1 cellular context compared by ENCODE assay signal in the genomic region with DNA sequence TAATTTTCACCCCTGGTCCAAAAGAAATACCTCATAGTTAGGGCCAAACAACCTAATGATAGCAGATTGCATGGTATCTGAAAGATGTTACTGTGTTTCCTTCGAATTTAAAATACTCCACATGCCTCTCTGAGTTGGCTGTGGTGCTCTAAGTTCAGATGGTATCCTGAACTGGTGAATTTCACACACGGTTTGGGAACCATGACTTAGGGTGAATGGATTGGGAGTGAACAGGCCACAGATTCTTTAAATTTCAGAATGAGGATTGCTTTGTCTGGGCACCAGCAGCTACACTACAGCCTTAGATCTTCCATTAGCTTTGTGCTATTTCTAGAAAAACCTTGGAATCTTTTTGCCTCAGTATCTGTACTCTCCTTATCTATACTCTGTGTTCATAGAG.
TF ChIP-seq lines count a peak whose summit lies in the region.

No MANE protein-coding gene starts in this region.

TF ChIP-seq in K562, 482 proteins besides CTCF, POLR2A, EP300 and RAD21:
- TF ChIP-seq THRAP3 (IDR thresholded peaks at IDR 0.05; ENCODE audit: borderline replicate concordance) (no peak), NCOA6 (IDR thresholded peaks at IDR 0.05) (no peak), HIVEP1 (CRISPR knock-in tag; IDR thresholded peaks at IDR 0.05) (no peak), RBFOX2 (IDR thresholded peaks at IDR 0.05; ENCODE audit: low read depth, low read length) (no peak), NFE2 (IDR thresholded peaks at IDR 0.05; ENCODE audit: low read depth) (no peak), SNRNP70 (optimal IDR thresholded peaks at IDR 0.05; ENCODE audit: low read depth, low read length) (no peak), XRCC4 (IDR thresholded peaks at IDR 0.05; ENCODE audit: extremely low read depth, insufficient read depth, insufficient read length) (no peak), HOMEZ (CRISPR knock-in tag; IDR thresholded peaks at IDR 0.05) (no peak), HDAC6 (IDR thresholded peaks at IDR 0.05; ENCODE audit: low read depth, low read length) (no peak), STAG1 (CRISPR knock-in tag; IDR thresholded peaks at IDR 0.05; ENCODE audit: borderline replicate concordance) (no peak)
- TF ChIP-seq, protein P1, sequence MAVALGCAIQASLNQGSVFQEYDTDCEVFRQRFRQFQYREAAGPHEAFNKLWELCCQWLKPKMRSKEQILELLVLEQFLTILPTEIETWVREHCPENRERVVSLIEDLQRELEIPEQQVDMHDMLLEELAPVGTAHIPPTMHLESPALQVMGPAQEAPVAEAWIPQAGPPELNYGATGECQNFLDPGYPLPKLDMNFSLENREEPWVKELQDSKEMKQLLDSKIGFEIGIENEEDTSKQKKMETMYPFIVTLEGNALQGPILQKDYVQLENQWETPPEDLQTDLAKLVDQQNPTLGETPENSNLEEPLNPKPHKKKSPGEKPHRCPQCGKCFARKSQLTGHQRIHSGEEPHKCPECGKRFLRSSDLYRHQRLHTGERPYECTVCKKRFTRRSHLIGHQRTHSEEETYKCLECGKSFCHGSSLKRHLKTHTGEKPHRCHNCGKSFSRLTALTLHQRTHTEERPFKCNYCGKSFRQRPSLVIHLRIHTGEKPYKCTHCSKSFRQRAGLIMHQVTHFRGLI (CRISPR knock-in tag; IDR thresholded peaks at IDR 0.05): no peak
- TF ChIP-seq, protein P2, sequence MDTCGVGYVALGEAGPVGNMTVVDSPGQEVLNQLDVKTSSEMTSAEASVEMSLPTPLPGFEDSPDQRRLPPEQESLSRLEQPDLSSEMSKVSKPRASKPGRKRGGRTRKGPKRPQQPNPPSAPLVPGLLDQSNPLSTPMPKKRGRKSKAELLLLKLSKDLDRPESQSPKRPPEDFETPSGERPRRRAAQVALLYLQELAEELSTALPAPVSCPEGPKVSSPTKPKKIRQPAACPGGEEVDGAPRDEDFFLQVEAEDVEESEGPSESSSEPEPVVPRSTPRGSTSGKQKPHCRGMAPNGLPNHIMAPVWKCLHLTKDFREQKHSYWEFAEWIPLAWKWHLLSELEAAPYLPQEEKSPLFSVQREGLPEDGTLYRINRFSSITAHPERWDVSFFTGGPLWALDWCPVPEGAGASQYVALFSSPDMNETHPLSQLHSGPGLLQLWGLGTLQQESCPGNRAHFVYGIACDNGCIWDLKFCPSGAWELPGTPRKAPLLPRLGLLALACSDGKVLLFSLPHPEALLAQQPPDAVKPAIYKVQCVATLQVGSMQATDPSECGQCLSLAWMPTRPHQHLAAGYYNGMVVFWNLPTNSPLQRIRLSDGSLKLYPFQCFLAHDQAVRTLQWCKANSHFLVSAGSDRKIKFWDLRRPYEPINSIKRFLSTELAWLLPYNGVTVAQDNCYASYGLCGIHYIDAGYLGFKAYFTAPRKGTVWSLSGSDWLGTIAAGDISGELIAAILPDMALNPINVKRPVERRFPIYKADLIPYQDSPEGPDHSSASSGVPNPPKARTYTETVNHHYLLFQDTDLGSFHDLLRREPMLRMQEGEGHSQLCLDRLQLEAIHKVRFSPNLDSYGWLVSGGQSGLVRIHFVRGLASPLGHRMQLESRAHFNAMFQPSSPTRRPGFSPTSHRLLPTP (IDR thresholded peaks at IDR 0.05; ENCODE audit: borderline replicate concordance, extremely low read depth, insufficient read length): no peak
